ENCODE assay signal across 9 cellular contexts in genomic region chr1:155623357-155623756, GRCh38.
"Had no signal": no experiment of that assay in that cellular context is flagged by ENCODE, and none has a peak within 500 bp of the region (broad histone marks: within the 10 kb centered on the region; RNA-seq: fewer than 3 reads in every experiment).

No MANE protein-coding gene starts in this region.

- DNase-seq: GM23248, GOT3, H7, HFFc6, IMR-90 had no signal

- H2AFZ ChIP-seq: GM23248 had no signal

- ATAC-seq: HCT116, K562 had no signal

- H3K4me3 ChIP-seq: GM23248, HAP-1, K562 had no signal

- FAIRE-seq: K562 had no signal

- H3K9ac ChIP-seq: GM23248 had no signal

- H3K36me3 ChIP-seq: HAP-1 had no signal

- H3K27ac ChIP-seq: GM23248, HL-60 had no signal
